Comparison of ENCODE assay signal across 8 cellular contexts in genomic region chr20:32457476-32457986, GRCh38.
A peak's percentile ranks its signal among the peaks of the same experiment; 100 is the strongest.
DNase-seq lines count a peak whose midpoint lies in the region; ATAC-seq and TF ChIP-seq lines count a peak whose summit lies in the region.

No MANE protein-coding gene starts in this region.

- BruUV-seq in A673 (replicated peaks; lab: Mats Ljungman, UMichigan) = no TSS peak

- no peak overlapping the region for H3K27ac ChIP-seq in A673 (ENCODE audit: low read depth, low read length, poor library complexity, severe bottlenecking)

- DNase-seq in A673 (ENCODE audit: low spot score) = peak; percentile 52
- DNase-seq in epithelial cell of proximal tubule (ENCODE audit: low read depth) = no peak
- peak in 2 of 3 donors; percentile 45 to 60 for DNase-seq in mucosa of descending colon
- DNase-seq in KG1 (lab: John Stamatoyannopoulos, UW) = no peak
- no peak for DNase-seq in DMS79 (lab: John Stamatoyannopoulos, UW)

- H3K27me3 ChIP-seq in A673 (replicated peaks; ENCODE audit: insufficient read depth, low read depth, low read length, poor library complexity) = no peaks in the 10 kb centered on the region

- intact Hi-C loops in A673 (cut with micrococcal nuclease; ENCODE audit: unreplicated experiment) = no loop called here
- intact Hi-C loops in mucosa of descending colon (cut with DNase I, micrococcal nuclease) = no loop called here

- CTCF ChIA-PET in A673 (lab: Charles Lee) = interaction anchor here (0.6 to 0.7 kb wide), 4 partner anchors 40 to 425 kb away, joined by 3 to 12 read pairs (median 4); no protein-coding TSS in a partner anchor

- H3K4me3 ChIP-seq in A673 (ENCODE audit: low read depth, low read length, poor library complexity, severe bottlenecking) (peak overlapping the region; percentile 47), epithelial cell of proximal tubule (ENCODE audit: low read depth, low read length) (peak overlapping the region; percentile 56), mucosa of descending colon (no peak overlapping the region)

- TF ChIP-seq CTCF in A673 (conservative IDR thresholded peaks at IDR 0.05; ENCODE audit: low read depth, low read length) (no peak), epithelial cell of proximal tubule (conservative IDR thresholded peaks at IDR 0.05; ENCODE audit: low read depth, low read length) (no peak), mucosa of descending colon (IDR thresholded peaks at IDR 0.05) (no peak)

- H3K4me1 ChIP-seq in A673 (ENCODE audit: insufficient read depth, low read length, poor library complexity, severe bottlenecking) (no peaks in the 10 kb centered on the region), mucosa of descending colon (ENCODE audit: low read depth) (peaks cover 3% of the 10 kb centered on the region)

- no peaks in the 10 kb centered on the region for H3K36me3 ChIP-seq in A673 (ENCODE audit: insufficient read depth, low read length, poor library complexity, severe bottlenecking)
- H3K36me3 ChIP-seq in mucosa of descending colon (ENCODE audit: low read depth) = no peaks in the 10 kb centered on the region

- H3K9me3 ChIP-seq in A673 (ENCODE audit: low read depth, low read length, poor library complexity, severe bottlenecking) (no peaks in the 10 kb centered on the region), mucosa of descending colon (no peaks in the 10 kb centered on the region)

- ATAC-seq in GM19351 (IDR thresholded peaks at IDR 0.05; ENCODE audit: unreplicated experiment) = peak; percentile 70
- peak; percentile 16 for ATAC-seq in mucosa of descending colon
- ATAC-seq in HG02759 (IDR thresholded peaks at IDR 0.05; ENCODE audit: unreplicated experiment) = no peak

- POLR2A ChIA-PET in A673 (lab: Charles Lee; ENCODE audit: low non-redundant PET) = no interaction called here

TF ChIP-seq in PFSK-1, 5 proteins besides CTCF, POLR2A, EP300 and RAD21:
- TF ChIP-seq POLR2AphosphoS5 (IDR thresholded peaks at IDR 0.05; ENCODE audit: low read depth, low read length) = 0 out of 2 replicates have a peak, but pooled peaks have one; percentile 24
- TF ChIP-seq SIN3A (IDR thresholded peaks at IDR 0.05; ENCODE audit: borderline replicate concordance, insufficient read depth, low read length) = no peak

Comparison
In these comparisons a context has a peak if more than half of its experiments do, and no peak if none do; other contexts are left out.
1. DNase-seq: peak in A673 (single experiment) and mucosa of descending colon (2 of 3); none in epithelial cell of proximal tubule (single experiment), KG1 (single experiment) and DMS79 (single experiment).